Comparison of ENCODE assay signal across 8 cellular contexts in the genomic region with DNA sequence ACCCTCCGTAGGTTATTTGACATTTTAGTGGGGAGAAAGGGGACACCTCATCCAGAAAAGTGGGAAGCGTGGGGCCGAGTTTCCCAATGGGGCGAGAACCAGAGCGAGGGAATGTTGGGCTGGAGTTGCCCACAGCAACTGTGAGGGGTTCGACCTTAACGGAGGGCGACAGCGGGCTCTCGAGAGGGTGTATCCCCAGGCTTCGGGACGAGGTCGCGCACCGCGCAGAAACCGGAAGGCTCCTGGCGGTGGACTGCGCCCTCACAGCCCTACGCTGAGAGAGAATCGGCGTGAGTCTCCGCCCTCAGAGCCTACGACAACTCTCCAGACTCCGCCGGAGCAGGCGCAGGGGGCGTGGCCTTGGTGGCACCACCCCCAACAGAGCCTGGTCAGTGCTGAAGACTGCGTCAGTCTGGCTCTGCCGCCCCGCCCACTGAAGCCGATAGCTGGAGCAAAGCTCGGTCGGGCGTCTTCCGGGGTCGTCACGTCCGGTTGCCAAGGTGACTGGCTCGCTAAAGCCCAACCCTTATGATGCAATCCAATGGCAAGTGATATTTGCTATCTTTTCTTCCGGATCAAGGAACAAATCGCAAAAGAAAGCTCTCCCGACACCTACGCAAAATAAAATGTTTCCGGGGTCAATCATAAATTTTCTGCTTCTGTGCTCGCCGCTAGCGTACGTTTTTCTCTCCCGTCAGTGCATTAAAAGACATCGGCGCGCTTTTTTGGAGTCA. TPM values are rescaled to one million over a fixed set of nuclear protein-coding genes. Genes with fewer than 3 reads are reported as not detected.
DNase-seq lines count a peak whose midpoint lies in the region; ATAC-seq, FAIRE-seq and TF ChIP-seq lines count a peak whose summit lies in the region.

A gene with protein sequence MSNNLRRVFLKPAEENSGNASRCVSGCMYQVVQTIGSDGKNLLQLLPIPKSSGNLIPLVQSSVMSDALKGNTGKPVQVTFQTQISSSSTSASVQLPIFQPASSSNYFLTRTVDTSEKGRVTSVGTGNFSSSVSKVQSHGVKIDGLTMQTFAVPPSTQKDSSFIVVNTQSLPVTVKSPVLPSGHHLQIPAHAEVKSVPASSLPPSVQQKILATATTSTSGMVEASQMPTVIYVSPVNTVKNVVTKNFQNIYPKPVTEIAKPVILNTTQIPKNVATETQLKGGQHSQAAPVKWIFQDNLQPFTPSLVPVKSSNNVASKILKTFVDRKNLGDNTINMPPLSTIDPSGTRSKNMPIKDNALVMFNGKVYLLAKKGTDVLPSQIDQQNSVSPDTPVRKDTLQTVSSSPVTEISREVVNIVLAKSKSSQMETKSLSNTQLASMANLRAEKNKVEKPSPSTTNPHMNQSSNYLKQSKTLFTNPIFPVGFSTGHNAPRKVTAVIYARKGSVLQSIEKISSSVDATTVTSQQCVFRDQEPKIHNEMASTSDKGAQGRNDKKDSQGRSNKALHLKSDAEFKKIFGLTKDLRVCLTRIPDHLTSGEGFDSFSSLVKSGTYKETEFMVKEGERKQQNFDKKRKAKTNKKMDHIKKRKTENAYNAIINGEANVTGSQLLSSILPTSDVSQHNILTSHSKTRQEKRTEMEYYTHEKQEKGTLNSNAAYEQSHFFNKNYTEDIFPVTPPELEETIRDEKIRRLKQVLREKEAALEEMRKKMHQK (minus strand): TSS at position 257 of the 734 bp plus-strand sequence. CDS start 234 bp downstream, at position 23.

- H3K4me2 ChIP-seq in H9 (ENCODE audit: insufficient read depth, insufficient read length, low read length) (peak within 1 kb of the TSS; percentile 65), MM.1S (ENCODE audit: low read depth, low read length) (peak within 1 kb of the TSS; percentile 61), neural progenitor cell (peak within 1 kb of the TSS; percentile 70)

- no CpG with 5 or more reads among the region's 53 CpGs for WGBS in H9 (ENCODE audit: extremely low coverage, insufficient read length, low lambda C conversion rate)

- H3F3A ChIP-seq in MM.1S (ENCODE audit: insufficient read depth, low read length) (peaks cover 18% of the 10 kb centered on the region), neural progenitor cell (ENCODE audit: low read depth) (peaks cover 20% of the 10 kb centered on the region)

- H2BK12ac ChIP-seq in H9 (ENCODE audit: insufficient read length, low read depth, low read length): no peak within 1 kb of the TSS

- peak within 1 kb of the TSS; percentile 78 to 98 (median 95) for H3K27ac Mint-ChIP-seq in H9
- H3K27ac Mint-ChIP-seq in neural progenitor cell: peak within 1 kb of the TSS; percentile 96

- H3K27ac ChIP-seq in H9 (ENCODE audit: insufficient read length, low read depth, low read length) (peak within 1 kb of the TSS; percentile 89), MM.1S (ENCODE audit: low read length) (peak within 1 kb of the TSS; percentile 96), SJCRH30 (peak within 1 kb of the TSS; percentile 89), foreskin keratinocyte (peak within 1 kb of the TSS; percentile 88), neural progenitor cell (peak within 1 kb of the TSS; percentile 94)

- no peaks in the 10 kb centered on the region for H3K9me2 ChIP-seq in MM.1S (replicated peaks; ENCODE audit: insufficient read depth, low read length)

- H3K4me1 Mint-ChIP-seq in H9 (peaks cover 3 to 19% of the 10 kb centered on the region in 2 experiments), neural progenitor cell (no peaks in the 10 kb centered on the region)

- H3K4me1 ChIP-seq in H9 (ENCODE audit: insufficient read depth, low read length) (no peaks in the 10 kb centered on the region), MM.1S (ENCODE audit: low read length) (no peaks in the 10 kb centered on the region), SJCRH30 (no peaks in the 10 kb centered on the region), foreskin keratinocyte (peaks cover 10% of the 10 kb centered on the region), neural progenitor cell (no peaks in the 10 kb centered on the region)

- no peaks in the 10 kb centered on the region for H3K27me3 ChIP-seq in H9 (ENCODE audit: insufficient read depth, low read length)
- no peaks in the 10 kb centered on the region for H3K27me3 ChIP-seq in MM.1S (replicated peaks; ENCODE audit: insufficient read depth, low read length)
- no peaks in the 10 kb centered on the region for H3K27me3 ChIP-seq in SJCRH30
- no peaks in the 10 kb centered on the region for H3K27me3 ChIP-seq in foreskin keratinocyte
- peaks cover 13% of the 10 kb centered on the region for H3K27me3 ChIP-seq in neural progenitor cell

- peak within 1 kb of the TSS; percentile 84 for H3K9ac ChIP-seq in H9 (ENCODE audit: extremely low read depth, insufficient read length, low read length)
- H3K9ac ChIP-seq in MM.1S (ENCODE audit: low read length): peak within 1 kb of the TSS; percentile 89
- peak within 1 kb of the TSS; percentile 28 for H3K9ac ChIP-seq in neural progenitor cell

- no peak within 1 kb of the TSS; the same call in 1 of the 2 replicates for H3K4ac ChIP-seq in H9 (ENCODE audit: low read depth, low read length)

- H3K4me3 Mint-ChIP-seq in H9 (peak within 1 kb of the TSS; percentile 83 to 85), neural progenitor cell (peak within 1 kb of the TSS; percentile 86)

- H3K79me2 ChIP-seq in H9 (ENCODE audit: insufficient read depth, low read length) (peaks cover 5% of the 10 kb centered on the region; the same call in 1 of the 2 replicates), MM.1S (ENCODE audit: low read length) (peaks cover 33% of the 10 kb centered on the region), neural progenitor cell (ENCODE audit: low read depth) (peaks cover 34% of the 10 kb centered on the region)

- peak; percentile 42; the same call in 1 of the 3 replicates for TF ChIP-seq CTCF in H9 (conservative IDR thresholded peaks at IDR 0.05)
- TF ChIP-seq CTCF in MM.1S (IDR thresholded peaks at IDR 0.05; ENCODE audit: low read length): peak; percentile 22
- peak; percentile 48 for TF ChIP-seq CTCF in foreskin keratinocyte (conservative IDR thresholded peaks at IDR 0.05)
- TF ChIP-seq CTCF in neural progenitor cell (IDR thresholded peaks at IDR 0.05): peak; percentile 23

- H3K9me3 Mint-ChIP-seq in H9: peaks cover 33 to 48% of the 10 kb centered on the region in 2 experiments
- peaks cover 30% of the 10 kb centered on the region for H3K9me3 Mint-ChIP-seq in neural progenitor cell

- peaks cover 21% of the 10 kb centered on the region for H3K27me3 Mint-ChIP-seq in H9 (ENCODE audit: low read depth)
- no peaks in the 10 kb centered on the region for H3K27me3 Mint-ChIP-seq in neural progenitor cell (ENCODE audit: insufficient read depth, low read depth)

- no peak within 1 kb of the TSS for H2AK5ac ChIP-seq in H9 (ENCODE audit: insufficient read length, low read length)

- H4K20me1 ChIP-seq in H9 (ENCODE audit: control insufficient read depth, insufficient read depth, insufficient read length) (no peaks in the 10 kb centered on the region), MM.1S (ENCODE audit: insufficient read depth, low read length) (no peaks in the 10 kb centered on the region), neural progenitor cell (ENCODE audit: low read depth) (no peaks in the 10 kb centered on the region)

- H2BK120ac ChIP-seq in H9 (ENCODE audit: low read depth, low read length, poor library complexity, severe bottlenecking): no peak within 1 kb of the TSS

- DNase-seq in H9 (peak; percentile 99), MM.1S (peak; percentile 99), SJCRH30 (peak; percentile 99 to 100), foreskin keratinocyte (peak; percentile 95 to 98), neural progenitor cell (ENCODE audit: low spot score) (peak; percentile 99), stromal cell of bone marrow (ENCODE audit: low read depth) (peak; percentile 98)
- peak; percentile 99 for DNase-seq in activated gamma-delta T cell treated with anti-CD3 and anti-CD28 coated beads, Interleukin-2, amount 50 U/mL, for 16 hours (ENCODE audit: low read depth)

- no peaks in the 10 kb centered on the region for H3K9me3 ChIP-seq in H9 (ENCODE audit: control insufficient read depth, low read depth, low read length)
- H3K9me3 ChIP-seq in MM.1S (replicated peaks; ENCODE audit: insufficient read depth, low read length): no peaks in the 10 kb centered on the region
- H3K9me3 ChIP-seq in SJCRH30 (replicated peaks): peaks cover 9% of the 10 kb centered on the region; the same call in 1 of the 2 replicates
- peaks cover 4% of the 10 kb centered on the region for H3K9me3 ChIP-seq in neural progenitor cell (ENCODE audit: low read depth)

- peak within 1 kb of the TSS; percentile 89 for H3T11ph ChIP-seq in H9 (ENCODE audit: low read length)

- H2BK15ac ChIP-seq in H9 (ENCODE audit: low read depth, low read length): no peak within 1 kb of the TSS

- peak within 1 kb of the TSS; percentile 83; the same call in 1 of the 2 replicates for H3K14ac ChIP-seq in H9 (ENCODE audit: insufficient read depth, low read length)

- no peak within 1 kb of the TSS for H4K8ac ChIP-seq in H9 (replicated peaks; ENCODE audit: insufficient read length, low read depth, low read length)

- H2AFZ ChIP-seq in H9 (ENCODE audit: low read length) (peak within 1 kb of the TSS; percentile 58), MM.1S (ENCODE audit: low read length) (peak within 1 kb of the TSS; percentile 94), neural progenitor cell (replicated peaks) (peak within 1 kb of the TSS; percentile 74)

- peak within 1 kb of the TSS; percentile 12 for H2BK5ac ChIP-seq in H9 (ENCODE audit: insufficient read length, low read length)

- H4K5ac ChIP-seq in H9 (ENCODE audit: insufficient read length, low read depth, low read length): no peak within 1 kb of the TSS

- H2BK20ac ChIP-seq in H9 (ENCODE audit: low read depth, low read length, poor library complexity, severe bottlenecking): no peak within 1 kb of the TSS

- H3K56ac ChIP-seq in H9 (ENCODE audit: insufficient read length, low read depth, low read length): no peak within 1 kb of the TSS

- FAIRE-seq in G401.6 (lab: Jason Lieb, UNC): peak; percentile 99

- peak within 1 kb of the TSS; percentile 91 for H3K18ac ChIP-seq in H9 (ENCODE audit: insufficient read length, low read depth, low read length)

- H3K36me3 ChIP-seq in MM.1S (replicated peaks; ENCODE audit: insufficient read depth, low read length) (no peaks in the 10 kb centered on the region), SJCRH30 (peaks cover 6% of the 10 kb centered on the region), neural progenitor cell (no peaks in the 10 kb centered on the region)

- H3K4me3 ChIP-seq in MM.1S (ENCODE audit: low read length): peak within 1 kb of the TSS; percentile 89
- peak within 1 kb of the TSS; percentile 75 for H3K4me3 ChIP-seq in SJCRH30
- H3K4me3 ChIP-seq in neural progenitor cell: peak within 1 kb of the TSS; percentile 58

- no peak within 1 kb of the TSS for H3K23ac ChIP-seq in H9 (ENCODE audit: insufficient read length, low read depth, low read length)

- H3K36me3 Mint-ChIP-seq in H9 (ENCODE audit: insufficient read depth in 1 of 3, low read depth in 3 of 3): peaks cover 0 to 12% (median 7%) of the 10 kb centered on the region in 3 experiments; a peak in 5 of 7 replicates
- peaks cover 13% of the 10 kb centered on the region for H3K36me3 Mint-ChIP-seq in neural progenitor cell

- H3K79me1 ChIP-seq in H9 (ENCODE audit: insufficient read depth, low read depth, low read length, poor library complexity, severe bottlenecking): no peaks in the 10 kb centered on the region

- peaks cover 5% of the 10 kb centered on the region for H3K23me2 ChIP-seq in H9 (ENCODE audit: insufficient read length, low read depth, low read length, poor library complexity, severe bottlenecking)

- H4K91ac ChIP-seq in H9 (ENCODE audit: insufficient read length, low read depth, low read length): no peak within 1 kb of the TSS

- ATAC-seq in foreskin keratinocyte: peak; percentile 98

RNA-seq across cellular contexts. Expression of the gene that starts here (rescaled TPM):
- total RNA-seq in H9 (2021) (12.8 and 13.6 TPM in 2 replicates), foreskin keratinocyte (15.4 and 16.3 TPM in 2 replicates), neural progenitor cell (ENCODE audit: low replicate concordance) (17.2 and 28.4 TPM in 2 replicates)
- total RNA-seq in SJCRH30 (2014; rRNA removed; shearing (Covaris generic)): 41.0 and 45.3 TPM in 2 replicates
- polyA plus RNA-seq in foreskin keratinocyte: 7.0 and 8.4 TPM in 2 replicates

Comparison
In these comparisons a context has a peak if more than half of its experiments do, and no peak if none do; other contexts are left out.
1. Peak in every context shown above with its lines: DNase-seq, ATAC-seq, H3K4me3 ChIP-seq and H3K27ac ChIP-seq.
2. H3K9ac ChIP-seq: peak in every context shown above with its lines; median percentile 89 in MM.1S; 84 in H9; 28 in neural progenitor cell.